1 cellular context compared by ENCODE assay signal in genomic region chr9:99003308-99003707, GRCh38.
TF ChIP-seq lines count a peak whose summit lies in the region.

No MANE protein-coding gene starts in this region.

TF ChIP-seq in GM12891, 5 proteins besides CTCF, POLR2A, EP300 and RAD21:
- TF ChIP-seq POU2F2 (IDR thresholded peaks at IDR 0.05; ENCODE audit: low read depth, low read length): no peak
- no peak for TF ChIP-seq PAX5 (IDR thresholded peaks at IDR 0.05; ENCODE audit: insufficient read depth, low read length, severe bottlenecking)
- no peak for TF ChIP-seq TAF1 (IDR thresholded peaks at IDR 0.05; ENCODE audit: low read depth, low read length)
- TF ChIP-seq POLR2AphosphoS5 (IDR thresholded peaks at IDR 0.05; ENCODE audit: low read depth, low read length): no peak
- no peak for TF ChIP-seq SPI1 (IDR thresholded peaks at IDR 0.05; ENCODE audit: low read depth, low read length)
